Comparison of ENCODE assay signal across 8 cellular contexts in the genomic region with DNA sequence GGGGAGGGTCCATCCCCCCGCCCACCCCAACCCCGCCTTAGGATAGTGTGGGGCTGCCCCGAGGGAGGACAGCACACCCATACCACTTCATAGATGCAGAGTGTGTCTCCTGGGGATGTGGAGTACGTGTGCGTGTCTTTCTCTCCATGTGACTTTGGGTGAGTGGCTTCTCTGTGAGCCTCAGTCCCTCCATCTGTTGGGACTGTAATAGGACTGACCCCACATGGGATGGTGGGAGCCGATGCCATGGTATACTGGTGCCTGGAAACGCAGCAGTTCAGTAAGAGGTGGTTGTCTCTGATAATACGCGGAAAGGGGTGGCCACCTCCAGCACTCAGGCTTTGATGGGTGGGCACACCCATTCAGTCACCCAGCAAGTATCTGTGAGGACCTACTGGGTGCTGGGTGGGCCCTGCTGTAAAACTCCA. TPM values are rescaled to one million over a fixed set of nuclear protein-coding genes. Genes with fewer than 3 reads are reported as not detected.
DNase-seq lines count a peak whose midpoint lies in the region; ATAC-seq and TF ChIP-seq lines count a peak whose summit lies in the region.

No MANE protein-coding gene starts in this region.

- no peaks in the 10 kb centered on the region for H3K9me2 ChIP-seq in MM.1S (replicated peaks; ENCODE audit: insufficient read depth, low read length)

- peaks cover 48% of the 10 kb centered on the region for H3F3A ChIP-seq in MM.1S (ENCODE audit: insufficient read depth, low read length)

- peak; percentile 8 for ATAC-seq in CD8-positive, alpha-beta T cell
- ATAC-seq in natural killer cell (peak; percentile 6 to 18 (median 13)), HG03439 (IDR thresholded peaks at IDR 0.05; ENCODE audit: unreplicated experiment) (no peak)

- H3K27ac Mint-ChIP-seq in CD8-positive, alpha-beta T cell, result peak overlapping the region; percentile 99
- H3K27ac Mint-ChIP-seq in natural killer cell, result peak overlapping the region; percentile 95 to 99

- H3K4me2 ChIP-seq in MM.1S (ENCODE audit: low read depth, low read length), result peak overlapping the region; percentile 95

- no peaks in the 10 kb centered on the region for H3K27me3 Mint-ChIP-seq in CD8-positive, alpha-beta T cell (ENCODE audit: low read depth)
- H3K27me3 Mint-ChIP-seq in natural killer cell (ENCODE audit: low read depth in 2 of 2), result no peaks in the 10 kb centered on the region

- peak overlapping the region; percentile 77 for H3K27ac ChIP-seq in CD8-positive, alpha-beta T cell (ENCODE audit: low read depth, low read length)
- peak overlapping the region; percentile 95 for H3K27ac ChIP-seq in MM.1S (ENCODE audit: low read length)

- peaks cover 39% of the 10 kb centered on the region for H3K36me3 Mint-ChIP-seq in CD8-positive, alpha-beta T cell
- no peaks in the 10 kb centered on the region for H3K36me3 Mint-ChIP-seq in natural killer cell

- H3K27me3 ChIP-seq in CD8-positive, alpha-beta T cell (ENCODE audit: insufficient read depth, low read length), result no peaks in the 10 kb centered on the region
- H3K27me3 ChIP-seq in MM.1S (replicated peaks; ENCODE audit: insufficient read depth, low read length), result no peaks in the 10 kb centered on the region

- peaks cover 49% of the 10 kb centered on the region for H3K79me2 ChIP-seq in MM.1S (ENCODE audit: low read length)

- H3K36me3 ChIP-seq in CD8-positive, alpha-beta T cell (ENCODE audit: insufficient read depth, low read length), result peaks cover 2% of the 10 kb centered on the region
- H3K36me3 ChIP-seq in MM.1S (replicated peaks; ENCODE audit: insufficient read depth, low read length), result no peaks in the 10 kb centered on the region

- H3K4me3 Mint-ChIP-seq in CD8-positive, alpha-beta T cell, result peak overlapping the region; percentile 92
- H3K4me3 Mint-ChIP-seq in natural killer cell, result peak overlapping the region; percentile 98

- CTCF ChIA-PET in CD8-positive, alpha-beta T cell (lab: Charles Lee), result interaction anchor here (1.1 to 1.2 kb wide), 3 partner anchors 11 to 14 kb away, joined by 4 to 11 read pairs (median 11); no protein-coding TSS in a partner anchor

- peaks cover 42% of the 10 kb centered on the region for H3K4me1 Mint-ChIP-seq in CD8-positive, alpha-beta T cell (ENCODE audit: low read depth)
- peaks cover 55 to 81% of the 10 kb centered on the region in 2 donors for H3K4me1 Mint-ChIP-seq in natural killer cell

- no peaks in the 10 kb centered on the region for H4K20me1 ChIP-seq in MM.1S (ENCODE audit: insufficient read depth, low read length)

- H3K4me3 ChIP-seq in CD8-positive, alpha-beta T cell (ENCODE audit: low read depth, low read length), result peak overlapping the region; percentile 71
- peak overlapping the region; percentile 98 for H3K4me3 ChIP-seq in MM.1S (ENCODE audit: low read length)
- H3K4me3 ChIP-seq in choroid plexus epithelial cell (ENCODE audit: low read depth, low read length), result peak overlapping the region; percentile 81

- peak in 2 of 7 experiments; percentile 28 to 30 for DNase-seq in CD8-positive, alpha-beta T cell
- DNase-seq in MM.1S, result peak; percentile 25
- no peak for DNase-seq in choroid plexus epithelial cell (ENCODE audit: low read depth)
- DNase-seq in natural killer cell, result no peak
- no peak for DNase-seq in globus pallidus (ENCODE audit: low spot score)
- no peak for DNase-seq in stimulated activated CD4-positive, alpha-beta T cell treated with anti-CD3 and anti-CD28 coated beads, Interleukin-1b, Interleukin-23, amount 100 ng/mL, for 48 hours
- DNase-seq in NCI-H128 (lab: John Stamatoyannopoulos, UW; ENCODE audit: unreplicated experiment), result no peak

- H3K9ac ChIP-seq in MM.1S (ENCODE audit: low read length), result peak overlapping the region; percentile 96

- intact Hi-C loops in CD8-positive, alpha-beta T cell (cut with DNase I, micrococcal nuclease), result loop anchor here (1.0 to 5.0 kb wide), 4 partner anchors 13 to 540 kb away; partner anchors contain the start of genes CCDC9 (in 1 of the 2), FKRP (in 1 of the 2), SLC1A5 (in 1 of the 2) and STRN4 (in 1 of the 2)
- intact Hi-C loops in natural killer cell (cut with micrococcal nuclease), result loop anchor here (1.0 kb wide), 1 partner anchor 56 kb away; the partner anchor contains the start of gene DACT3

- no peak for TF ChIP-seq CTCF in CD8-positive, alpha-beta T cell (IDR thresholded peaks at IDR 0.05)
- TF ChIP-seq CTCF in MM.1S (IDR thresholded peaks at IDR 0.05; ENCODE audit: low read length), result no peak
- TF ChIP-seq CTCF in choroid plexus epithelial cell (conservative IDR thresholded peaks at IDR 0.05; ENCODE audit: low read depth, low read length), result no peak
- no peak for TF ChIP-seq CTCF in natural killer cell (IDR thresholded peaks at IDR 0.05)

- H3K9me3 ChIP-seq in CD8-positive, alpha-beta T cell (ENCODE audit: low read length), result no peaks in the 10 kb centered on the region
- no peaks in the 10 kb centered on the region for H3K9me3 ChIP-seq in MM.1S (replicated peaks; ENCODE audit: insufficient read depth, low read length)

- H3K4me1 ChIP-seq in CD8-positive, alpha-beta T cell (ENCODE audit: insufficient read depth, low read length), result peaks cover 41% of the 10 kb centered on the region
- peaks cover 12% of the 10 kb centered on the region for H3K4me1 ChIP-seq in MM.1S (ENCODE audit: low read length)

- POLR2A ChIA-PET in CD8-positive, alpha-beta T cell (lab: Charles Lee), result interaction anchor here (1.0 to 1.1 kb wide), 2 partner anchors 11 to 68 kb away, joined by 3 to 4 read pairs; no protein-coding TSS in a partner anchor

- no peak overlapping the region for H2AFZ ChIP-seq in MM.1S (ENCODE audit: low read length)

- H3K9me3 Mint-ChIP-seq in CD8-positive, alpha-beta T cell, result no peaks in the 10 kb centered on the region
- H3K9me3 Mint-ChIP-seq in natural killer cell, result no peaks in the 10 kb centered on the region

RNA-seq across cellular contexts. Expression of gene PRKD2, which starts 0.8 kb away (rescaled TPM):
- 10 to 100 TPM; 81.1 to 89.7 TPM for total RNA-seq in CD8-positive, alpha-beta T cell
- total RNA-seq in natural killer cell, result 100 to 1,000 TPM; 179 to 216 (median 203) TPM

RNA-seq across cellular contexts. Expression of gene FKRP, which starts 28.1 kb away (rescaled TPM):
- total RNA-seq in CD8-positive, alpha-beta T cell, result 10 to 100 TPM; 23.2 to 25.4 TPM
- total RNA-seq in natural killer cell, result 10 to 100 TPM; 19.1 to 23.3 (median 19.8) TPM

RNA-seq across cellular contexts. Expression of gene STRN4, which starts 28.5 kb away (rescaled TPM):
- 100 to 1,000 TPM; 120 to 126 TPM for total RNA-seq in CD8-positive, alpha-beta T cell
- 100 to 1,000 TPM; 125 to 152 (median 125) TPM for total RNA-seq in natural killer cell

RNA-seq across cellular contexts. Expression of gene DACT3, which starts 56.7 kb away (rescaled TPM):
- not detected for total RNA-seq in CD8-positive, alpha-beta T cell
- total RNA-seq in natural killer cell, result under 1 TPM in 2 of 3 donors, not detected in 1; 0.14 to 0.20 TPM
